ENCODE assay signal across 22 cellular contexts in the genomic region with DNA sequence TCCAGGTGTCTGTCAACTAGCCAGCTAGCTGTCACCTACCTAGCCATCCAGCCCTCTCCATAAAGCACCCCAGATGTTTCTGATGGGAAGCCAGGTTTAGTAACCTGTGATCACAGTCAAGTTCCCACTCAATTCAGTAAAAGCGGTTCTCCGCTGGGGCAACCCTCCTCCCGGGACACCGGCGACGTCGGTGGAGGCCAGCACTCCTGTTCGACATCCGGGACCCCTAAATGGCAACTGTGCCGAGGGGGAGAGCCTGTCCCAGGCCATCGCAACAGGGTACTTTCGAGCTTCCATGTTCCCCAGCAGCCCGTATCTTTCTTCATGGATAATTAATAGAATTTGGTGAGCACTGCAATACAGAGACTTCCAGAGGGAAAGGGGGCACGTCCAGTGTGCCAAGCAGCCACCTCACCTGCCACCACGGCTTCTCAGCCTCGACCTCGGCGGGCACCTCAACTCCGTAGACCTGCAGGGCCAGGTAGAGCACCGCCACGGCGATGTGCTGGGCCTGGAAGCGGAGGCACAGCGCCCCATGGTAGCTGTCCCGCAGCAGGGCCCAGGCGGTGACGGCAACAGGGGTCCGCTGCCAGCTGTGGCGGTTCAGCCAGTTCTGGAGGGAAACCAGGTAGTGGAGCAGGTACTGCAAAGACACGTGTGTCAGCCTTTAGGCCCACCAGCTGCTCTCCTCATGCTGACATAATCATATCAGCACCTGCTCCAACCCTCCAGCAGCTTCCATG. TPM values are rescaled to one million over a fixed set of nuclear protein-coding genes. Genes with fewer than 3 reads are reported as not detected.
"Had no signal": no experiment of that assay in that cellular context is flagged by ENCODE, and none has a peak within 500 bp of the region (broad histone marks: within the 10 kb centered on the region; RNA-seq: fewer than 3 reads in every experiment).

No MANE protein-coding gene starts in this region.

- H3K4me3 Mint-ChIP-seq: activated CD4-positive, alpha-beta T cell treated with anti-CD3 and anti-CD28 coated beads, Interleukin-2, amount 10 ng/mL, durations not matched to agents 24 days and 14 days; activated naive CD4-positive, alpha-beta T cell treated with anti-CD3 and anti-CD28 coated beads, Interleukin-2, amount 10 ng/mL, durations not matched to agents 7 days and 5 days; activated naive CD8-positive, alpha-beta T cell treated with anti-CD3 and anti-CD28 coated beads, Interleukin-2, amount 50 U/mL, for 24 hours; activated T-cell treated with anti-CD3 and anti-CD28 coated beads, Interleukin-2, amount 50 U/mL, for 4 hours; dendritic cell treated with granulocyte-macrophage colony-stimulating factor and Interleukin-4, amounts not matched to agents 40 ng/mL and 50 ng/mL, for 4 days; naive thymus-derived CD4-positive, alpha-beta T cell; neural progenitor cell; stimulated activated effector memory CD8-positive, alpha-beta T cell treated with anti-CD3 and anti-CD28 coated beads, Interleukin-12 subunit alpha, Interleukin-12 subunit beta, amount 100 ng/mL, for 72 hours had no signal

- H3K4me1 Mint-ChIP-seq: neural progenitor cell had no signal

- H3K27me3 Mint-ChIP-seq: activated CD4-positive, alpha-beta T cell treated with anti-CD3 and anti-CD28 coated beads, Interleukin-2, amount 10 ng/mL, durations not matched to agents 24 days and 14 days; activated naive CD4-positive, alpha-beta T cell treated with anti-CD3 and anti-CD28 coated beads, Interleukin-2, amount 10 ng/mL, durations not matched to agents 7 days and 5 days; activated naive CD8-positive, alpha-beta T cell treated with anti-CD3 and anti-CD28 coated beads, Interleukin-2, amount 50 U/mL, for 24 hours; dendritic cell treated with granulocyte-macrophage colony-stimulating factor and Interleukin-4, amounts not matched to agents 40 ng/mL and 50 ng/mL, for 4 days; naive thymus-derived CD4-positive, alpha-beta T cell had no signal

- H3K9me3 ChIP-seq: esophagus squamous epithelium, prostate gland, thyroid gland had no signal

- H3K9me3 Mint-ChIP-seq: activated CD4-positive, alpha-beta T cell treated with anti-CD3 and anti-CD28 coated beads, Interleukin-2, amount 10 ng/mL, durations not matched to agents 24 days and 14 days; activated naive CD4-positive, alpha-beta T cell treated with anti-CD3 and anti-CD28 coated beads, Interleukin-2, amount 10 ng/mL, durations not matched to agents 7 days and 5 days; activated naive CD8-positive, alpha-beta T cell treated with anti-CD3 and anti-CD28 coated beads, Interleukin-2, amount 50 U/mL, for 24 hours; activated T-cell treated with anti-CD3 and anti-CD28 coated beads, Interleukin-2, amount 50 U/mL, for 4 hours; dendritic cell treated with granulocyte-macrophage colony-stimulating factor and Interleukin-4, amounts not matched to agents 40 ng/mL and 50 ng/mL, for 4 days; naive thymus-derived CD4-positive, alpha-beta T cell; stimulated activated effector memory CD8-positive, alpha-beta T cell treated with anti-CD3 and anti-CD28 coated beads, Interleukin-12 subunit alpha, Interleukin-12 subunit beta, amount 100 ng/mL, for 72 hours had no signal

- H3K27me3 ChIP-seq: brain microvascular endothelial cell, esophagus squamous epithelium, neural progenitor cell, thyroid gland had no signal

- H3K4me1 ChIP-seq: neural progenitor cell, prostate gland, thyroid gland had no signal

- H3K27ac ChIP-seq: brain microvascular endothelial cell, esophagus squamous epithelium, neural progenitor cell, prostate gland, thyroid gland had no signal

- DNase-seq: activated CD4-positive, alpha-beta T cell treated with anti-CD3 and anti-CD28 coated beads, Interleukin-2, amount 10 ng/mL, durations not matched to agents 24 days and 14 days; activated CD8-positive, alpha-beta memory T cell treated with anti-CD3 and anti-CD28 coated beads, Interleukin-2, amount 50 U/mL, for 4 hours; activated naive CD4-positive, alpha-beta T cell treated with anti-CD3 and anti-CD28 coated beads, Interleukin-2, amount 10 ng/mL, durations not matched to agents 7 days and 5 days; activated naive CD8-positive, alpha-beta T cell treated with anti-CD3 and anti-CD28 coated beads, Interleukin-2, amount 50 U/mL, for 24 hours; activated T-cell treated with anti-CD3 and anti-CD28 coated beads, Interleukin-2, amount 50 U/mL, for 4 hours; brain microvascular endothelial cell; cerebellar nuclear complex; effector memory CD4-positive, alpha-beta T cell; esophagus squamous epithelium; naive thymus-derived CD4-positive, alpha-beta T cell; stimulated activated CD4-positive, alpha-beta T cell treated with anti-CD3 and anti-CD28 coated beads, Interleukin-4, amount 100 ng/mL, for 24 hours had no signal

- H3K27ac Mint-ChIP-seq: activated CD4-positive, alpha-beta T cell treated with anti-CD3 and anti-CD28 coated beads, Interleukin-2, amount 10 ng/mL, durations not matched to agents 24 days and 14 days; activated naive CD4-positive, alpha-beta T cell treated with anti-CD3 and anti-CD28 coated beads, Interleukin-2, amount 10 ng/mL, durations not matched to agents 7 days and 5 days; activated naive CD8-positive, alpha-beta T cell treated with anti-CD3 and anti-CD28 coated beads, Interleukin-2, amount 50 U/mL, for 24 hours; dendritic cell treated with granulocyte-macrophage colony-stimulating factor and Interleukin-4, amounts not matched to agents 40 ng/mL and 50 ng/mL, for 4 days; naive thymus-derived CD4-positive, alpha-beta T cell; neural progenitor cell had no signal

- H3K4me3 ChIP-seq: esophagus squamous epithelium, neural progenitor cell, prostate gland, smooth muscle cell, thyroid gland had no signal

- ATAC-seq: activated T-cell treated with anti-CD3 and anti-CD28 coated beads, Interleukin-2, amount 50 U/mL, for 4 hours; naive thymus-derived CD4-positive, alpha-beta T cell; sciatic nerve; stimulated activated effector memory CD8-positive, alpha-beta T cell treated with anti-CD3 and anti-CD28 coated beads, Interleukin-12 subunit alpha, Interleukin-12 subunit beta, amount 100 ng/mL, for 72 hours had no signal

- H3K36me3 ChIP-seq: neural progenitor cell, prostate gland had no signal

RNA-seq across cellular contexts. Expression of a gene that starts 54.7 kb away (rescaled TPM):
- total RNA-seq: aorta; endothelial cell of umbilical vein; mononuclear cell; naive thymus-derived CD4-positive, alpha-beta T cell; T-helper 1 cell treated with Interleukin-12 subunit alpha and Interleukin-12 subunit beta and Interleukin-4 antibody, amounts not matched to agents 30 ng/mL and 1 ng/mL, for 36 hours; thyroid gland had no signal
- polyA plus RNA-seq: aorta; naive thymus-derived CD4-positive, alpha-beta T cell had no signal
